30 cellular contexts compared by ENCODE assay signal in genomic region chrX:124275167-124275894, GRCh38. TPM values are rescaled to one million over a fixed set of nuclear protein-coding genes. Genes with fewer than 3 reads are reported as not detected.
"Had no signal": no experiment of that assay in that cellular context is flagged by ENCODE, and none has a peak within 500 bp of the region (broad histone marks: within the 10 kb centered on the region; RNA-seq: fewer than 3 reads in every experiment).

No MANE protein-coding gene starts in this region.

- H3K9me3 Mint-ChIP-seq: activated CD4-positive, alpha-beta T cell treated with anti-CD3 and anti-CD28 coated beads, Interleukin-2, amount 10 ng/mL, durations not matched to agents 7 days and 5 days; activated naive CD4-positive, alpha-beta T cell treated with anti-CD3 and anti-CD28 coated beads for 36 hours; stimulated activated memory B cell treated with anti-CD40 and anti-IgM and Interleukin-4, amounts not matched to agents 10 μg/mL and 1 μg/mL and 100 μg/mL, for 72 hours; T-cell; T-helper 2 cell treated with Interferon-gamma antibody and Interleukin-4, amounts not matched to agents 5 μg/mL and 100 μg/mL, for 36 hours had no signal

- H3K27ac ChIP-seq: epithelial cell of prostate, parathyroid adenoma, testis, uterus, WERI-Rb-1 had no signal

- H3K4me3 Mint-ChIP-seq: activated CD4-positive, alpha-beta T cell treated with anti-CD3 and anti-CD28 coated beads, Interleukin-2, amount 10 ng/mL, durations not matched to agents 7 days and 5 days; activated naive CD4-positive, alpha-beta T cell treated with anti-CD3 and anti-CD28 coated beads for 36 hours; activated naive CD8-positive, alpha-beta T cell treated with anti-CD3 and anti-CD28 coated beads, Interleukin-2, amount 10 ng/mL, durations not matched to agents 7 days and 5 days; activated T-cell treated with anti-CD3 and anti-CD28 coated beads, Interleukin-2, amount 50 U/mL, for 72 hours; memory B cell; natural killer cell treated with Interleukin-12 subunit alpha and Interleukin-12 subunit beta and Interleukin-15 and Interleukin-18, amount 100 ng/mL, for 72 hours; stimulated activated memory B cell treated with anti-CD40 and anti-IgM and Interleukin-4, amounts not matched to agents 10 μg/mL and 1 μg/mL and 100 μg/mL, for 72 hours; T-cell; T-helper 2 cell treated with Interferon-gamma antibody and Interleukin-4, amounts not matched to agents 5 μg/mL and 100 μg/mL, for 36 hours had no signal

- H3K4me1 Mint-ChIP-seq: memory B cell; stimulated activated memory B cell treated with anti-CD40 and anti-IgM and Interleukin-4, amounts not matched to agents 10 μg/mL and 1 μg/mL and 100 μg/mL, for 72 hours had no signal

- H3K4me1 ChIP-seq: parathyroid adenoma, testis, uterus had no signal

- H3K36me3 ChIP-seq: sigmoid colon, uterus, WERI-Rb-1 had no signal

- H3K9me3 ChIP-seq: sigmoid colon, testis, uterus had no signal

- H3K4me3 ChIP-seq: sigmoid colon, smooth muscle cell, testis, uterus had no signal

- DNase-seq: activated CD4-positive, alpha-beta T cell treated with anti-CD3 and anti-CD28 coated beads, Interleukin-2, amount 10 ng/mL, durations not matched to agents 7 days and 5 days; activated CD4-positive, CD25-positive, alpha-beta regulatory T cell treated with anti-CD3 and anti-CD28 coated beads, Interleukin-2, amount 50 U/mL, for 72 hours; activated CD8-positive, alpha-beta memory T cell treated with anti-CD3 and anti-CD28 coated beads for 24 hours; activated effector memory CD4-positive, alpha-beta T cell treated with Interleukin-2 at 50 U/mL for 16 hours; activated naive CD8-positive, alpha-beta T cell treated with anti-CD3 and anti-CD28 coated beads, Interleukin-2, amount 10 ng/mL, durations not matched to agents 7 days and 5 days; activated T-cell treated with anti-CD3 and anti-CD28 coated beads, Interleukin-2, amount 50 U/mL, for 72 hours; amniotic stem cell; cortex of kidney; hippocampal formation; nucleus accumbens; sigmoid colon; stimulated activated CD4-positive, alpha-beta T cell treated with anti-CD3 and anti-CD28 coated beads, Interleukin-15, amount 100 ng/mL, for 24 hours; T-cell; testis; trophoblast cell; WERI-Rb-1 had no signal

- H3K27me3 ChIP-seq: sigmoid colon, testis, uterus had no signal

- H3K27ac Mint-ChIP-seq: activated CD4-positive, alpha-beta T cell treated with anti-CD3 and anti-CD28 coated beads, Interleukin-2, amount 10 ng/mL, durations not matched to agents 7 days and 5 days; activated naive CD4-positive, alpha-beta T cell treated with anti-CD3 and anti-CD28 coated beads for 36 hours; activated naive CD8-positive, alpha-beta T cell treated with anti-CD3 and anti-CD28 coated beads, Interleukin-2, amount 10 ng/mL, durations not matched to agents 7 days and 5 days; activated T-cell treated with anti-CD3 and anti-CD28 coated beads, Interleukin-2, amount 50 U/mL, for 72 hours; memory B cell; stimulated activated memory B cell treated with anti-CD40 and anti-IgM and Interleukin-4, amounts not matched to agents 10 μg/mL and 1 μg/mL and 100 μg/mL, for 72 hours; T-helper 2 cell treated with Interferon-gamma antibody and Interleukin-4, amounts not matched to agents 5 μg/mL and 100 μg/mL, for 36 hours had no signal

- H3K27me3 Mint-ChIP-seq: activated CD4-positive, alpha-beta T cell treated with anti-CD3 and anti-CD28 coated beads, Interleukin-2, amount 10 ng/mL, durations not matched to agents 7 days and 5 days; activated naive CD8-positive, alpha-beta T cell treated with anti-CD3 and anti-CD28 coated beads, Interleukin-2, amount 10 ng/mL, durations not matched to agents 7 days and 5 days; stimulated activated memory B cell treated with anti-CD40 and anti-IgM and Interleukin-4, amounts not matched to agents 10 μg/mL and 1 μg/mL and 100 μg/mL, for 72 hours; T-cell had no signal

- ATAC-seq: activated T-cell treated with anti-CD3 and anti-CD28 coated beads, Interleukin-2, amount 50 U/mL, for 72 hours; stimulated activated memory B cell treated with anti-CD40 and anti-IgM and Interleukin-4, amounts not matched to agents 10 μg/mL and 1 μg/mL and 100 μg/mL, for 72 hours; T-cell had no signal

- H3K36me3 Mint-ChIP-seq: activated naive CD8-positive, alpha-beta T cell treated with anti-CD3 and anti-CD28 coated beads, Interleukin-2, amount 10 ng/mL, durations not matched to agents 7 days and 5 days; memory B cell; natural killer cell treated with Interleukin-12 subunit alpha and Interleukin-12 subunit beta and Interleukin-15 and Interleukin-18, amount 100 ng/mL, for 72 hours; stimulated activated memory B cell treated with anti-CD40 and anti-IgM and Interleukin-4, amounts not matched to agents 10 μg/mL and 1 μg/mL and 100 μg/mL, for 72 hours; T-cell had no signal

RNA-seq across cellular contexts. Expression of gene TEX13D, which starts 57.1 kb away (rescaled TPM):
- total RNA-seq: activated CD4-positive, alpha-beta T cell treated with anti-CD3 and anti-CD28 coated beads, Interleukin-2, amount 10 ng/mL, durations not matched to agents 7 days and 5 days; activated naive CD8-positive, alpha-beta T cell treated with anti-CD3 and anti-CD28 coated beads, Interleukin-2, amount 10 ng/mL, durations not matched to agents 7 days and 5 days; activated T-cell treated with anti-CD3 and anti-CD28 coated beads, Interleukin-2, amount 50 U/mL, for 72 hours; bronchial epithelial cell; cerebellum; fibroblast of lung; lower leg skin; pulmonary artery endothelial cell; sigmoid colon; T-cell; uterus had no signal
